ENCODE assay signal across 29 cellular contexts in the genomic region with DNA sequence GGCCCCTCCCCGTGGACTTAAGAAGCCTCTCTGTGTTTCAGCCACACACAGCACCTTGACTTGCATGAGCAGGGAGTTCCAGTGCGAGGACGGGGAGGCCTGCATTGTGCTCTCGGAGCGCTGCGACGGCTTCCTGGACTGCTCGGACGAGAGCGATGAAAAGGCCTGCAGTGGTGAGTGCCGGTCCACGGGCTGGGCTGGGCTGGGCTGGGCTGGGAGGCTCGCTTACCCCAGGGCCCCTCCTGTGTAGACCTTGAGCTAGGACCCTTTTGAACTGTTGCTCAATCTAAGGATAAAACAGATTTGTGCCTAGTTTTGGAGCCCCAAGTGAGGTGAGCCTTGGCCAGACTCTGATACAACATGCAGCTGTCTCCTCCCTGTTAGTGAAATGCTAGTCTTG.
"Had no signal": no experiment of that assay in that cellular context is flagged by ENCODE, and none has a peak within 500 bp of the region (broad histone marks: within the 10 kb centered on the region; RNA-seq: fewer than 3 reads in every experiment).

No MANE protein-coding gene starts in this region.

- H3K36me3 ChIP-seq: neural progenitor cell, ovary, tibial nerve had no signal

- H3K27ac ChIP-seq: neural progenitor cell, ovary, parathyroid adenoma, psoas muscle, skin epidermis, spleen, stomach, thoracic aorta, thyroid gland, tibial nerve, upper lobe of left lung, vagina had no signal

- DNase-seq: natural killer cell; occipital lobe; ovary; posterior cingulate gyrus; psoas muscle; right cardiac atrium; spleen; stimulated activated CD4-positive, alpha-beta T cell treated with anti-CD3 and anti-CD28 coated beads, Interleukin-12 subunit alpha, Interleukin-12 subunit beta, amount 100 ng/mL, for 4 hours; stimulated activated CD4-positive, alpha-beta T cell treated with anti-CD3 and anti-CD28 coated beads, Interleukin-1b, Interleukin-23, amount 100 ng/mL, for 48 hours; stimulated activated CD4-positive, alpha-beta T cell treated with anti-CD3 and anti-CD28 coated beads, Interleukin-4, amount 100 ng/mL, for 1 hour; stimulated activated CD4-positive, alpha-beta T cell treated with anti-CD3 and anti-CD28 coated beads, Interleukin-4, amount 100 ng/mL, for 4 hours; stimulated activated CD8-positive, alpha-beta memory T cell treated with anti-CD3 and anti-CD28 coated beads, Interleukin-4, amount 100 ng/mL, for 48 hours; stimulated activated naive B cell treated with anti-CD40 and anti-IgM and Interleukin-4, amounts not matched to agents 10 μg/mL and 1 μg/mL and 100 μg/mL, for 72 hours; stimulated activated naive CD4-positive, alpha-beta T cell treated with Interleukin-2 at 50 U/mL for 16 hours; stomach; thyroid gland; trophoblast cell had no signal

- H3K27ac Mint-ChIP-seq: nephron; neural progenitor cell; progenitor cell of endocrine pancreas; stimulated activated naive B cell treated with anti-CD40 and anti-IgM and Interleukin-4, amounts not matched to agents 10 μg/mL and 1 μg/mL and 100 μg/mL, for 72 hours; stimulated activated naive CD8-positive, alpha-beta T cell treated with anti-CD3 and anti-CD28 coated beads, Interleukin-15, Interleukin-2, amounts not matched to agents 100 ng/mL and 50 ng/mL, for 24 hours had no signal

- H3K4me3 ChIP-seq: neural progenitor cell, ovary, psoas muscle, skin epidermis, smooth muscle cell, spleen, stomach, thoracic aorta, thyroid gland, tibial nerve, upper lobe of left lung, vagina had no signal

- H3K9me3 Mint-ChIP-seq: natural killer cell; nephron; stimulated activated naive B cell treated with anti-CD40 and anti-IgM and Interleukin-4, amounts not matched to agents 10 μg/mL and 1 μg/mL and 100 μg/mL, for 72 hours; stimulated activated naive CD8-positive, alpha-beta T cell treated with anti-CD3 and anti-CD28 coated beads, Interleukin-15, Interleukin-2, amounts not matched to agents 100 ng/mL and 50 ng/mL, for 24 hours had no signal

- H3K9me3 ChIP-seq: ovary, psoas muscle, spleen, stomach, thoracic aorta, thyroid gland, tibial nerve, upper lobe of left lung, vagina had no signal

- H3K27me3 ChIP-seq: neural progenitor cell, ovary, spleen, stomach, thyroid gland, tibial nerve, upper lobe of left lung, vagina had no signal

- ATAC-seq: natural killer cell; psoas muscle; sciatic nerve; stimulated activated naive B cell treated with anti-CD40 and anti-IgM and Interleukin-4, amounts not matched to agents 10 μg/mL and 1 μg/mL and 100 μg/mL, for 72 hours had no signal

- H3K4me3 Mint-ChIP-seq: natural killer cell; nephron; neural progenitor cell; stimulated activated naive B cell treated with anti-CD40 and anti-IgM and Interleukin-4, amounts not matched to agents 10 μg/mL and 1 μg/mL and 100 μg/mL, for 72 hours; stimulated activated naive CD8-positive, alpha-beta T cell treated with anti-CD3 and anti-CD28 coated beads, Interleukin-15, Interleukin-2, amounts not matched to agents 100 ng/mL and 50 ng/mL, for 24 hours had no signal

- H3K27me3 Mint-ChIP-seq: progenitor cell of endocrine pancreas; stimulated activated naive B cell treated with anti-CD40 and anti-IgM and Interleukin-4, amounts not matched to agents 10 μg/mL and 1 μg/mL and 100 μg/mL, for 72 hours; stimulated activated naive CD8-positive, alpha-beta T cell treated with anti-CD3 and anti-CD28 coated beads, Interleukin-15, Interleukin-2, amounts not matched to agents 100 ng/mL and 50 ng/mL, for 24 hours had no signal

- H3K4me1 Mint-ChIP-seq: nephron; stimulated activated naive B cell treated with anti-CD40 and anti-IgM and Interleukin-4, amounts not matched to agents 10 μg/mL and 1 μg/mL and 100 μg/mL, for 72 hours had no signal

- H3K4me1 ChIP-seq: neural progenitor cell, parathyroid adenoma, psoas muscle, spleen, stomach, thyroid gland, tibial nerve, upper lobe of left lung, vagina had no signal
